In genomic region chr14:73712540-73713141, GRCh38 we compare ENCODE assay signal across 8 cellular contexts. TPM values are rescaled to one million over a fixed set of nuclear protein-coding genes. Genes with fewer than 3 reads are reported as not detected.
DNase-seq lines count a peak whose midpoint lies in the region; TF ChIP-seq lines count a peak whose summit lies in the region.

No MANE protein-coding gene starts in this region.

- no peaks in the 10 kb centered on the region for H3K9me3 Mint-ChIP-seq in progenitor cell of endocrine pancreas (ENCODE audit: low read depth)

- peak overlapping the region; percentile 84 for H3K4me3 ChIP-seq in fibroblast of pulmonary artery (replicated peaks; ENCODE audit: low read depth, low read length)

- no peaks in the 10 kb centered on the region for H3K27me3 Mint-ChIP-seq in progenitor cell of endocrine pancreas

- peaks cover 32% of the 10 kb centered on the region for H3K4me1 Mint-ChIP-seq in progenitor cell of endocrine pancreas (ENCODE audit: low read depth)

- DNase-seq in activated naive CD4-positive, alpha-beta T cell treated with Interleukin-2 at 50 U/mL for 16 hours: peak; percentile 44
- no peak for DNase-seq in activated naive CD4-positive, alpha-beta T cell (lab: John Stamatoyannopoulos, UW)
- peak; percentile 79 to 82 for DNase-seq in NCI-H187 (lab: John Stamatoyannopoulos, UW)
- peak in 2 of 3 experiments; percentile 29 to 36 for DNase-seq in activated CD8-positive, alpha-beta memory T cell treated with anti-CD3 and anti-CD28 coated beads for 48 hours (ENCODE audit: low read depth in 2 of 3, low spot score in 2 of 3)
- DNase-seq in fibroblast of pulmonary artery (ENCODE audit: low read depth): no peak
- no peak for DNase-seq in progenitor cell of endocrine pancreas (ENCODE audit: low spot score, unreplicated experiment)
- no peak for DNase-seq in kidney glomerular epithelial cell (lab: John Stamatoyannopoulos, UW)
- no peak for DNase-seq in globus pallidus (ENCODE audit: low spot score)

- H3K4me3 Mint-ChIP-seq in progenitor cell of endocrine pancreas (ENCODE audit: low read depth): peak overlapping the region; percentile 94

- peak overlapping the region; percentile 96 for H3K27ac Mint-ChIP-seq in progenitor cell of endocrine pancreas

- peaks cover 8% of the 10 kb centered on the region for H3K36me3 Mint-ChIP-seq in progenitor cell of endocrine pancreas (ENCODE audit: insufficient read depth)

- TF ChIP-seq CTCF in fibroblast of pulmonary artery (IDR thresholded peaks at IDR 0.05; ENCODE audit: low read length, missing control alignments) (no peak), progenitor cell of endocrine pancreas (IDR thresholded peaks at IDR 0.05; ENCODE audit: unreplicated experiment) (no peak)

RNA-seq across cellular contexts. Expression of gene PNMA1, which starts 1.5 kb away (rescaled TPM):
- 52.7 and 59.0 TPM in 2 replicates for total RNA-seq in progenitor cell of endocrine pancreas

Comparison
In these comparisons a context has a peak if more than half of its experiments do, and no peak if none do; other contexts are left out.
1. DNase-seq: peak in activated naive CD4-positive, alpha-beta T cell treated with Interleukin-2 at 50 U/mL for 16 hours (single experiment), NCI-H187 (2 of 2) and activated CD8-positive, alpha-beta memory T cell treated with anti-CD3 and anti-CD28 coated beads for 48 hours (2 of 3); none in activated naive CD4-positive, alpha-beta T cell (0 of 4), fibroblast of pulmonary artery (single experiment), progenitor cell of endocrine pancreas (single experiment), kidney glomerular epithelial cell (single experiment) and globus pallidus (single experiment).